23 cellular contexts compared by ENCODE assay signal in the genomic region with DNA sequence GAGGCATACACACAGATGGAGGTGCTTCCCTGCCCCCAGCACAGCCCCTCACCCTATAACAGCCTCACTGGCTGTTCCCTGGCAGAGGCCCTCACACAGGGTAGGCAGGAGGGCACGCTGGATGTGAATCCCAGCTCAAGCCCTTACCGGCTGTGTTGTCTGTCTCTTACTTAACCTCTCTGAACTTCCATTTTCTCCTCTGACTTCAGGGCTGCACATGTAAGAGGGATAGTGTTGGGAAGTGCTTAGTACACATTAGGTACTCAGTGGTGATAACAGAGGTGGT. TPM values are rescaled to one million over a fixed set of nuclear protein-coding genes. Genes with fewer than 3 reads are reported as not detected.
DNase-seq lines count a peak whose midpoint lies in the region; ATAC-seq and TF ChIP-seq lines count a peak whose summit lies in the region.
"Had no signal": no experiment of that assay in that cellular context is flagged by ENCODE, and none has a peak within 500 bp of the region (broad histone marks: within the 10 kb centered on the region; RNA-seq: fewer than 3 reads in every experiment).

No MANE protein-coding gene starts in this region.

- peaks cover 0 to 2% of the 10 kb centered on the region in 2 donors for H3K27me3 Mint-ChIP-seq in CD4-positive, alpha-beta memory T cell
- H3K27me3 Mint-ChIP-seq: CD4-positive, alpha-beta T cell had no signal

- peak overlapping the region in 5 of 7 donors; percentile 29 to 87 (median 52) for H3K27ac Mint-ChIP-seq in CD4-positive, alpha-beta memory T cell

- peaks cover 22% of the 10 kb centered on the region for H3K4me1 ChIP-seq in CD4-positive, alpha-beta memory T cell (ENCODE audit: insufficient read depth, low read length)
- H3K4me1 ChIP-seq in IMR-90 (ENCODE audit: control insufficient read depth, insufficient read depth, low read length) = peaks cover 11% of the 10 kb centered on the region
- peaks cover 37% of the 10 kb centered on the region for H3K4me1 ChIP-seq in parathyroid adenoma
- H3K4me1 ChIP-seq in Karpas-422 (ENCODE audit: low read length) = peaks cover 27% of the 10 kb centered on the region
- H3K4me1 ChIP-seq in tibial artery = peaks cover 0 to 36% (median 19%) of the 10 kb centered on the region in 4 donors

- intact Hi-C loops in CD4-positive, alpha-beta memory T cell (cut with micrococcal nuclease) = no loop called here
- intact Hi-C loops in IMR-90 (cut with micrococcal nuclease) (no loop called here), tibial artery (cut with DNase I; ENCODE audit: low total_unique reads) (loop anchor here (2.0 to 5.0 kb wide), 3 partner anchors 17 to 757 kb away; no protein-coding TSS in a partner anchor)

- H2AFZ ChIP-seq in IMR-90 (replicated peaks; ENCODE audit: low read length, poor library complexity) (peak overlapping the region; percentile 68), parathyroid adenoma (peak overlapping the region; percentile 48), Karpas-422 (ENCODE audit: low read length) (no peak overlapping the region)

- H3K36me3 ChIP-seq in CD4-positive, alpha-beta memory T cell (ENCODE audit: insufficient read depth, low read length) = no peaks in the 10 kb centered on the region
- H3K36me3 ChIP-seq in IMR-90 (ENCODE audit: control insufficient read depth, insufficient read depth, low read length) (no peaks in the 10 kb centered on the region), parathyroid adenoma (ENCODE audit: control insufficient read depth, insufficient read depth, low read length) (no peaks in the 10 kb centered on the region), Karpas-422 (ENCODE audit: insufficient read depth, low read length) (no peaks in the 10 kb centered on the region), tibial artery (no peaks in the 10 kb centered on the region)
- H3K36me3 ChIP-seq: SJCRH30 had no signal

- no peaks in the 10 kb centered on the region for H3K9me2 ChIP-seq in Karpas-422 (replicated peaks; ENCODE audit: insufficient read depth, low read length)

- peaks cover 0 to 3% of the 10 kb centered on the region in 2 donors for H3K36me3 Mint-ChIP-seq in CD4-positive, alpha-beta memory T cell

- no peak overlapping the region for H3K4me2 ChIP-seq in IMR-90 (ENCODE audit: low read depth, low read length)
- no peak overlapping the region for H3K4me2 ChIP-seq in parathyroid adenoma (ENCODE audit: low read length)
- H3K4me2 ChIP-seq in Karpas-422 (ENCODE audit: low read depth, low read length, poor library complexity, severe bottlenecking) = no peak overlapping the region

- peaks cover 0 to 5% (median 0%) of the 10 kb centered on the region in 8 donors for H3K9me3 Mint-ChIP-seq in CD4-positive, alpha-beta memory T cell
- H3K9me3 Mint-ChIP-seq: CD4-positive, alpha-beta T cell had no signal

- dilution Hi-C loops in IMR-90 (cut with HindIII; ENCODE audit: low sequenced_read_pairs, unreplicated experiment) = no loop called here

- no peak for DNase-seq in CD4-positive, alpha-beta memory T cell
- DNase-seq in IMR-90 (no peak), epithelial cell of prostate (ENCODE audit: low read depth, low spot score) (no peak), Karpas-422 (no peak), kidney tubule cell (ENCODE audit: low spot score) (no peak), tibial artery (no peak), AG08395 (ENCODE audit: low spot score) (no peak)
- DNase-seq: ACHN; CD4-positive, alpha-beta T cell; GF-D8; NCI-H1105 treated with DMSO at 0.1 percent for 48 hours; NCI-H187; NCI-H345; NCI-H69; NK-92 treated with Interleukin-12 subunit alpha and Interleukin-12 subunit beta, amount 100 ng/mL, for 24 hours; OCI-M1; RPMI8226; SJCRH30; SW 1271 had no signal

- in situ Hi-C loops in IMR-90 (cut with MboI; ENCODE audit: low sequenced_read_pairs) = loop anchor here (5.0 to 25.0 kb wide), 7 partner anchors 112 to 1302 kb away; a partner anchor contains a TSS

- CTCF ChIA-PET in CD4-positive, alpha-beta memory T cell (lab: Charles Lee; ENCODE audit: partially characterized antibody) = interaction anchor here (0.9 to 11.6 kb wide), 14 partner anchors 10 to 1044 kb away, joined by 3 to 394 read pairs (median 12); a partner anchor contains a TSS
- CTCF ChIA-PET in IMR-90 (lab: Yijun Ruan, JAX) = interaction anchor here (0.8 to 2.3 kb wide), 3 partner anchors 16 to 861 kb away, joined by 4 to 15 read pairs (median 4); a partner anchor contains a TSS

- no peak for TF ChIP-seq POLR2A in IMR-90 (IDR thresholded peaks at IDR 0.05; ENCODE audit: low read depth, low read length)

- H3K9ac ChIP-seq in IMR-90 (ENCODE audit: low read depth, low read length) (no peak overlapping the region), parathyroid adenoma (no peak overlapping the region), Karpas-422 (ENCODE audit: low read length) (no peak overlapping the region)

- H3K18ac ChIP-seq in IMR-90 (ENCODE audit: low read depth, low read length) = no peak overlapping the region

- H2BK5ac ChIP-seq in IMR-90 (ENCODE audit: low read depth, low read length, poor library complexity, severe bottlenecking) = no peak overlapping the region

- H3K27ac ChIP-seq in CD4-positive, alpha-beta memory T cell (ENCODE audit: low read depth, low read length) = no peak overlapping the region
- H3K27ac ChIP-seq in IMR-90 (ENCODE audit: insufficient read depth, low read length) = no peak overlapping the region
- peak overlapping the region; percentile 100 for H3K27ac ChIP-seq in epithelial cell of prostate
- H3K27ac ChIP-seq in parathyroid adenoma = peak overlapping the region; percentile 97
- H3K27ac ChIP-seq in Karpas-422 (ENCODE audit: low read length) = no peak overlapping the region
- H3K27ac ChIP-seq in tibial artery = no peak overlapping the region
- H3K27ac ChIP-seq: SJCRH30 had no signal

- H3K4me1 Mint-ChIP-seq in CD4-positive, alpha-beta memory T cell = peaks cover 13 to 35% (median 21%) of the 10 kb centered on the region in 4 donors

- H3K9me1 ChIP-seq in IMR-90 (ENCODE audit: insufficient read depth, low read length) = 0 out of 2 replicates have a peak, but pooled peaks cover 7% of the 10 kb centered on the region

- no peak overlapping the region for H3K14ac ChIP-seq in IMR-90 (replicated peaks; ENCODE audit: low read depth, low read length)

- H2BK15ac ChIP-seq in IMR-90 (ENCODE audit: low read depth, low read length) = no peak overlapping the region

- ATAC-seq in IMR-90 (ENCODE audit: low read depth) = no peak

- no peak overlapping the region for H3K4me3 ChIP-seq in CD4-positive, alpha-beta memory T cell (ENCODE audit: low read length in 2 of 2)
- H3K4me3 ChIP-seq in IMR-90 (ENCODE audit: insufficient read depth, low read depth, low read length) = no peak overlapping the region
- H3K4me3 ChIP-seq in parathyroid adenoma (ENCODE audit: low read depth, low read length) = no peak overlapping the region
- no peak overlapping the region for H3K4me3 ChIP-seq in Karpas-422 (ENCODE audit: low read length)
- H3K4me3 ChIP-seq in tibial artery = no peak overlapping the region
- H3K4me3 ChIP-seq: SJCRH30 had no signal

- TF ChIP-seq CTCF in IMR-90 (conservative IDR thresholded peaks at IDR 0.05; ENCODE audit: low read depth, low read length) (no peak), parathyroid adenoma (IDR thresholded peaks at IDR 0.05) (no peak), tibial artery (IDR thresholded peaks at IDR 0.05) (no peak)

- H4K20me1 ChIP-seq in IMR-90 (ENCODE audit: insufficient read depth, low read length) = no peaks in the 10 kb centered on the region
- no peaks in the 10 kb centered on the region for H4K20me1 ChIP-seq in Karpas-422 (ENCODE audit: insufficient read depth, low read depth, low read length)

- no peaks in the 10 kb centered on the region for H3K9me3 ChIP-seq in CD4-positive, alpha-beta memory T cell (ENCODE audit: control insufficient read depth in 1 of 2, low read length in 2 of 2)
- H3K9me3 ChIP-seq in IMR-90 (ENCODE audit: control insufficient read depth, insufficient read depth, low read length) = no peaks in the 10 kb centered on the region
- H3K9me3 ChIP-seq in parathyroid adenoma (ENCODE audit: control insufficient read depth, low read length) = no peaks in the 10 kb centered on the region
- H3K9me3 ChIP-seq in Karpas-422 (ENCODE audit: low read length) = no peaks in the 10 kb centered on the region
- no peaks in the 10 kb centered on the region for H3K9me3 ChIP-seq in tibial artery
- H3K9me3 ChIP-seq: SJCRH30 had no signal

- POLR2A ChIA-PET in CD4-positive, alpha-beta memory T cell (lab: Charles Lee; ENCODE audit: partially characterized antibody) = interaction anchor here (2.4 to 9.4 kb wide), 3 partner anchors 15 to 26 kb away, joined by 9 to 285 read pairs (median 49); a partner anchor contains a TSS
- POLR2A ChIA-PET in IMR-90 (lab: Charles Lee; ENCODE audit: unreplicated experiment) = interaction anchor here (0.7 kb wide), 1 partner anchor 124 kb away, joined by 7 read pairs; no protein-coding TSS in a partner anchor

- H2AK5ac ChIP-seq in IMR-90 (ENCODE audit: low read depth, low read length) = no peak overlapping the region

- no peak overlapping the region for H4K91ac ChIP-seq in IMR-90 (ENCODE audit: insufficient read depth, low read depth, low read length)

- H3K4ac ChIP-seq in IMR-90 (ENCODE audit: low read depth, low read length) = no peak overlapping the region

- no peaks in the 10 kb centered on the region for H3K79me2 ChIP-seq in parathyroid adenoma
- H3K79me2 ChIP-seq in Karpas-422 (ENCODE audit: low read length) = no peaks in the 10 kb centered on the region

- H3K56ac ChIP-seq in IMR-90 (ENCODE audit: extremely low read depth, insufficient read depth, low read length) = no peak overlapping the region

- TF ChIP-seq RAD21 in IMR-90 (IDR thresholded peaks at IDR 0.05; ENCODE audit: low read length) = no peak

- H3K79me1 ChIP-seq in IMR-90 (ENCODE audit: low read depth in 1 of 2, low read length in 2 of 2) = peaks cover 0 to 4% of the 10 kb centered on the region in 2 experiments; a peak in 1 of 4 replicates

- no peak overlapping the region for H3K23ac ChIP-seq in IMR-90 (ENCODE audit: low read depth, low read length)

- H4K8ac ChIP-seq in IMR-90 (ENCODE audit: low read depth in 2 of 2, low read length in 2 of 2) = no peak overlapping the region

- WGBS in IMR-90 (ENCODE audit: extremely low coverage in 2 of 2, insufficient read length in 1 of 2), 2 experiments = no CpG with 5 or more reads among the region's 2 CpGs

- no peak overlapping the region for H4K5ac ChIP-seq in IMR-90 (ENCODE audit: low read depth, low read length)

- no peak overlapping the region for H2BK20ac ChIP-seq in IMR-90 (ENCODE audit: low read depth, low read length)

- H3K4me3 Mint-ChIP-seq in CD4-positive, alpha-beta memory T cell = peak overlapping the region in 1 of 8 donors; percentile 10

- H2BK120ac ChIP-seq in IMR-90 (ENCODE audit: low read depth, low read length) = no peak overlapping the region

- no peaks in the 10 kb centered on the region for H3K27me3 ChIP-seq in CD4-positive, alpha-beta memory T cell (ENCODE audit: insufficient read depth, low read length)
- H3K27me3 ChIP-seq in IMR-90 (ENCODE audit: control insufficient read depth, insufficient read depth, low read length) (peaks cover 3% of the 10 kb centered on the region; the same call in 1 of the 2 replicates), parathyroid adenoma (ENCODE audit: control insufficient read depth, insufficient read depth, low read length) (no peaks in the 10 kb centered on the region), Karpas-422 (ENCODE audit: low read length) (no peaks in the 10 kb centered on the region), tibial artery (no peaks in the 10 kb centered on the region)
- H3K27me3 ChIP-seq: SJCRH30 had no signal

- no TSS peak for BruUV-seq in IMR-90 (replicated peaks; lab: Mats Ljungman, UMichigan)

- peak overlapping the region; percentile 89 for H2AK9ac ChIP-seq in IMR-90 (replicated peaks; ENCODE audit: low read depth, low read length, poor library complexity)

RNA-seq across cellular contexts. Expression of a gene that starts 24.6 kb away (rescaled TPM):
- 100 to 1,000 TPM; 776 to 839 TPM for total RNA-seq in CD4-positive, alpha-beta memory T cell
- 1,000 to 10,000 TPM; 1,081 to 1,611 TPM for polyA plus RNA-seq in CD4-positive, alpha-beta memory T cell
- 89.4 and 102 TPM in 2 replicates for total RNA-seq in IMR-90 (2012; rRNA removed)
- 381 and 388 TPM in 2 replicates for polyA plus RNA-seq in IMR-90 (2012; rRNA removed)
- 195 and 266 TPM in 2 replicates for polyA plus RNA-seq in IMR-90 (2012; cell fraction: cytosol; rRNA removed)
- polyA plus RNA-seq in IMR-90 (2012; cell fraction: nucleus; rRNA removed; ENCODE audit: low replicate concordance) = 262 and 802 TPM in 2 replicates
- 101 and 172 TPM in 2 replicates for total RNA-seq in Karpas-422 (2014; rRNA removed; shearing (Covaris generic); ENCODE audit: low replicate concordance)

RNA-seq across cellular contexts. Expression of a gene that starts 39.7 kb away (rescaled TPM):
- total RNA-seq in CD4-positive, alpha-beta memory T cell = not detected
- not detected for polyA plus RNA-seq in CD4-positive, alpha-beta memory T cell
- total RNA-seq in IMR-90 (2012; rRNA removed) = 2.5 TPM in 2 replicates
- 4.6 and 5.3 TPM in 2 replicates for polyA plus RNA-seq in IMR-90 (2012; rRNA removed)
- polyA plus RNA-seq in IMR-90 (2012; cell fraction: cytosol; rRNA removed) = 5.6 and 6.7 TPM in 2 replicates
- polyA plus RNA-seq in IMR-90 (2012; cell fraction: nucleus; rRNA removed; ENCODE audit: low replicate concordance) = 1.6 and 2.2 TPM in 2 replicates
- not detected in 2 replicates for total RNA-seq in Karpas-422 (2014; rRNA removed; shearing (Covaris generic); ENCODE audit: low replicate concordance)
- total RNA-seq: CD4-positive, alpha-beta T cell; H7 had no signal

RNA-seq across cellular contexts. Expression of a gene that starts 48.0 kb away (rescaled TPM):
- total RNA-seq in CD4-positive, alpha-beta memory T cell = not detected
- polyA plus RNA-seq in CD4-positive, alpha-beta memory T cell = not detected
- not detected in 2 replicates for total RNA-seq in IMR-90 (2012; rRNA removed)
- not detected in 2 replicates for polyA plus RNA-seq in IMR-90 (2012; rRNA removed)
- not detected in 2 replicates for polyA plus RNA-seq in IMR-90 (2012; cell fraction: cytosol; rRNA removed)
- not detected in 2 replicates for polyA plus RNA-seq in IMR-90 (2012; cell fraction: nucleus; rRNA removed; ENCODE audit: low replicate concordance)
- total RNA-seq in Karpas-422 (2014; rRNA removed; shearing (Covaris generic); ENCODE audit: low replicate concordance) = not detected in 2 replicates
- total RNA-seq: CD4-positive, alpha-beta T cell; Daoy; H7; LHCN-M2; SJCRH30 had no signal

RNA-seq across cellular contexts. Expression of a gene that starts 51.5 kb away (rescaled TPM):
- not detected for total RNA-seq in CD4-positive, alpha-beta memory T cell
- polyA plus RNA-seq in CD4-positive, alpha-beta memory T cell = not detected
- total RNA-seq in IMR-90 (2012; rRNA removed) = not detected in 2 replicates
- not detected in 2 replicates for polyA plus RNA-seq in IMR-90 (2012; rRNA removed)
- not detected in 2 replicates for polyA plus RNA-seq in IMR-90 (2012; cell fraction: cytosol; rRNA removed)
- polyA plus RNA-seq in IMR-90 (2012; cell fraction: nucleus; rRNA removed; ENCODE audit: low replicate concordance) = 0.09 TPM in 1 of 2 replicates, not detected in the other
- total RNA-seq in Karpas-422 (2014; rRNA removed; shearing (Covaris generic); ENCODE audit: low replicate concordance) = not detected in 2 replicates
- total RNA-seq: CD4-positive, alpha-beta T cell; H7; LHCN-M2 had no signal

Comparison
In these comparisons a context has a peak if more than half of its experiments do, and no peak if none do; other contexts are left out.
1. H3K27ac ChIP-seq: peak in epithelial cell of prostate (single experiment) and parathyroid adenoma (single experiment); none in CD4-positive, alpha-beta memory T cell (single experiment), IMR-90 (single experiment), Karpas-422 (single experiment) and tibial artery (0 of 2).